ENCODE assay signal across 28 cellular contexts in the genomic region with DNA sequence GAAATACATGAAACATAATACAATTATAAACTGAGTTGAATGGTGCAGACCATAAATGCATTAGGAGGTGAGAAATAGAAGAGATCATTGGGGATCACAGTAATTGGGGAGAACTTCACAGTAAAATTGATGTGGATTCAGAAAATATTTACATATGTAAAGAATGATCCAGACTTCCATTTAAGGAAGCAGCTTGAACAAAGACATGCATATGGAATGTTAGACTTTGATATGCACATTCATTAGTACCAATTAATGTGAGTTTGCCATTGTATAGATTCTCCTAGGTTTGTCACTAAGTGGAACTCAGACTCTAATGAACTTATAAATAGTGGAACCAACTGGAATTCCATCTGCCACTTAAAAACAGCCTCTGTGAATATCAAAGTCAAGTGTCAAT.
"Had no signal": no experiment of that assay in that cellular context is flagged by ENCODE, and none has a peak within 500 bp of the region (broad histone marks: within the 10 kb centered on the region; RNA-seq: fewer than 3 reads in every experiment).

No MANE protein-coding gene starts in this region.

- H3K9me3 ChIP-seq: body of pancreas, breast epithelium, SJSA1, SK-N-SH had no signal

- H3K27ac Mint-ChIP-seq: activated CD4-positive, alpha-beta T cell treated with anti-CD3 and anti-CD28 coated beads for 36 hours; activated CD4-positive, alpha-beta T cell treated with anti-CD3 and anti-CD28 coated beads, Interleukin-2, amount 10 ng/mL, durations not matched to agents 7 days and 5 days; activated CD8-positive, alpha-beta T cell treated with anti-CD3 and anti-CD28 coated beads, Interleukin-2, amount 10 ng/mL, durations not matched to agents 7 days and 5 days; activated naive CD4-positive, alpha-beta T cell treated with anti-CD3 and anti-CD28 coated beads, Interleukin-2, amount 50 U/mL, for 24 hours; activated naive CD8-positive, alpha-beta T cell treated with anti-CD3 and anti-CD28 coated beads, Interleukin-2, amount 10 ng/mL, durations not matched to agents 7 days and 5 days; activated T-cell treated with anti-CD3 and anti-CD28 coated beads, Interleukin-2, amount 50 U/mL, for 24 hours; activated T-helper 2 cell treated with anti-CD3 and anti-CD28 coated beads, Interferon-gamma antibody, Interleukin-2, Interleukin-4, amounts not matched to agents 10 μg/mL and 5 μg/mL and 100 μg/mL, durations not matched to agents 14 hours and 24 hours and 36 hours; T-helper 1 cell treated with Interleukin-12 subunit alpha and Interleukin-12 subunit beta and Interleukin-4 antibody, amounts not matched to agents 30 μg/mL and 1 μg/mL, for 36 hours; T-helper 2 cell treated with Interferon-gamma antibody and Interleukin-4, amounts not matched to agents 5 μg/mL and 100 μg/mL, for 36 hours had no signal

- H3K36me3 ChIP-seq: breast epithelium, SJSA1 had no signal

- H3K27me3 Mint-ChIP-seq: activated CD4-positive, alpha-beta T cell treated with anti-CD3 and anti-CD28 coated beads for 36 hours; activated CD4-positive, alpha-beta T cell treated with anti-CD3 and anti-CD28 coated beads, Interleukin-2, amount 10 ng/mL, durations not matched to agents 7 days and 5 days; activated naive CD4-positive, alpha-beta T cell treated with anti-CD3 and anti-CD28 coated beads, Interleukin-2, amount 50 U/mL, for 24 hours; activated naive CD8-positive, alpha-beta T cell treated with anti-CD3 and anti-CD28 coated beads, Interleukin-2, amount 10 ng/mL, durations not matched to agents 7 days and 5 days; activated T-cell treated with anti-CD3 and anti-CD28 coated beads, Interleukin-2, amount 50 U/mL, for 24 hours had no signal

- H3K36me3 Mint-ChIP-seq: activated naive CD4-positive, alpha-beta T cell treated with anti-CD3 and anti-CD28 coated beads, Interleukin-2, amount 50 U/mL, for 24 hours; activated naive CD8-positive, alpha-beta T cell treated with anti-CD3 and anti-CD28 coated beads, Interleukin-2, amount 10 ng/mL, durations not matched to agents 7 days and 5 days had no signal

- H3K4me1 ChIP-seq: body of pancreas, breast epithelium, SJSA1 had no signal

- H3K4me1 Mint-ChIP-seq: activated CD4-positive, alpha-beta T cell treated with anti-CD3 and anti-CD28 coated beads for 36 hours; activated CD4-positive, alpha-beta T cell treated with anti-CD3 and anti-CD28 coated beads, Interleukin-2, amount 10 ng/mL, durations not matched to agents 7 days and 5 days; activated naive CD4-positive, alpha-beta T cell treated with anti-CD3 and anti-CD28 coated beads, Interleukin-2, amount 50 U/mL, for 24 hours; activated naive CD8-positive, alpha-beta T cell treated with anti-CD3 and anti-CD28 coated beads, Interleukin-2, amount 10 ng/mL, durations not matched to agents 7 days and 5 days had no signal

- ATAC-seq: activated CD4-positive, alpha-beta T cell treated with anti-CD3 and anti-CD28 coated beads for 36 hours; activated CD4-positive, CD25-positive, alpha-beta regulatory T cell treated with anti-CD3 and anti-CD28 coated beads, Interleukin-2, amount 50 U/mL, for 24 hours; activated CD8-positive, alpha-beta T cell treated with anti-CD3 and anti-CD28 coated beads, Interleukin-2, amount 10 ng/mL, durations not matched to agents 7 days and 5 days; body of pancreas; Panc1 had no signal

- H3K4me3 ChIP-seq: body of pancreas, breast epithelium, SJSA1 had no signal

- H3K27ac ChIP-seq: body of pancreas, breast epithelium, KMS-11, SJSA1 had no signal

- H3K4me3 Mint-ChIP-seq: activated CD4-positive, alpha-beta T cell treated with anti-CD3 and anti-CD28 coated beads for 36 hours; activated CD4-positive, alpha-beta T cell treated with anti-CD3 and anti-CD28 coated beads, Interleukin-2, amount 10 ng/mL, durations not matched to agents 7 days and 5 days; activated CD8-positive, alpha-beta T cell treated with anti-CD3 and anti-CD28 coated beads, Interleukin-2, amount 10 ng/mL, durations not matched to agents 7 days and 5 days; activated naive CD4-positive, alpha-beta T cell treated with anti-CD3 and anti-CD28 coated beads, Interleukin-2, amount 50 U/mL, for 24 hours; activated naive CD8-positive, alpha-beta T cell treated with anti-CD3 and anti-CD28 coated beads, Interleukin-2, amount 10 ng/mL, durations not matched to agents 7 days and 5 days; activated T-cell treated with anti-CD3 and anti-CD28 coated beads, Interleukin-2, amount 50 U/mL, for 24 hours; T-helper 1 cell treated with Interleukin-12 subunit alpha and Interleukin-12 subunit beta and Interleukin-4 antibody, amounts not matched to agents 30 μg/mL and 1 μg/mL, for 36 hours; T-helper 2 cell treated with Interferon-gamma antibody and Interleukin-4, amounts not matched to agents 5 μg/mL and 100 μg/mL, for 36 hours; WTC11 had no signal

- H3K27me3 ChIP-seq: body of pancreas, breast epithelium, SJSA1 had no signal

- DNase-seq: activated CD4-positive, alpha-beta T cell treated with anti-CD3 and anti-CD28 coated beads for 36 hours; activated CD4-positive, alpha-beta T cell treated with anti-CD3 and anti-CD28 coated beads, Interleukin-2, amount 10 ng/mL, durations not matched to agents 7 days and 5 days; activated CD4-positive, alpha-beta T cell treated with anti-CD3 and anti-CD28 coated beads, Interleukin-2, amount 50 U/mL, for 48 hours; activated CD8-positive, alpha-beta T cell treated with anti-CD3 and anti-CD28 coated beads, Interleukin-2, amount 10 ng/mL, durations not matched to agents 7 days and 5 days; activated gamma-delta T cell; activated naive CD4-positive, alpha-beta T cell treated with Interleukin-2 at 50 U/mL for 16 hours; activated naive CD8-positive, alpha-beta T cell treated with anti-CD3 and anti-CD28 coated beads, Interleukin-2, amount 10 ng/mL, durations not matched to agents 7 days and 5 days; activated T-cell treated with anti-CD3 and anti-CD28 coated beads, Interleukin-2, amount 50 U/mL, for 24 hours; body of pancreas; MM.1S; NCI-H1105; NCI-H1417 treated with DMSO at 0.1 percent for 48 hours; NCI-H2081 treated with DMSO at 0.1 percent for 48 hours; NCI-H226; NCI-H446 treated with DMSO at 0.1 percent for 48 hours; SHP77; SK-N-SH had no signal

- FAIRE-seq: astrocyte had no signal

- H3K4me2 ChIP-seq: KMS-11, SK-N-SH had no signal

- H3K9ac ChIP-seq: KMS-11, SK-N-SH had no signal
